18 cellular contexts compared by ENCODE assay signal in the genomic region with DNA sequence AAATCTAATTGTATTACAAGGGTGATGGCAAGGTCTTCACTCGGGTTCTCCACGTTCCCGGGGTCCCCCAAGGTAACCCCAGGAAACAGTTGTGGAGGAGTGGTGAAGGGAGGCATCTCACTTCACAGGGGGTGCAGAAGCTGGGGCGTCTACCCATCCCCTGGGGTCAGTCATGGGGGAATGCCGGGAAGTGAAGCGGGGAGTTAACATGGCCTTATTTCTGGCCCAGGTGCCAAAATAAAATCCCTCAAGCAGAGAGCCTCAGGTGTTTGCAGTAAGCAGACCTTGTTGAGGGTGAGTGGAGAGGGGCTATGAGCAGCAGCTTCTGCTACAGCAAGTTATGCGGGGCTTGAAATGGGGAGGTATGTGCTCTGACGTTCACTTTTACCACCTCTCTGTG. TPM values are rescaled to one million over a fixed set of nuclear protein-coding genes. Genes with fewer than 3 reads are reported as not detected.
"Had no signal": no experiment of that assay in that cellular context is flagged by ENCODE, and none has a peak within 500 bp of the region (broad histone marks: within the 10 kb centered on the region; RNA-seq: fewer than 3 reads in every experiment).

No MANE protein-coding gene starts in this region.

- H3K9me3 ChIP-seq: left ventricle myocardium inferior, right atrium auricular region had no signal

- H3K27ac Mint-ChIP-seq: activated CD4-positive, alpha-beta memory T cell treated with anti-CD3 and anti-CD28 coated beads, Interleukin-2, amount 10 ng/mL, durations not matched to agents 7 days and 5 days; natural killer cell had no signal

- H3K27ac ChIP-seq: cardiac muscle cell, coronary artery, left ventricle myocardium inferior, right atrium auricular region, skin epidermis had no signal

- H3K36me3 ChIP-seq: cardiac muscle cell, left ventricle myocardium inferior, right atrium auricular region had no signal

- H3K36me3 Mint-ChIP-seq: natural killer cell had no signal

- H3K4me3 Mint-ChIP-seq: activated CD4-positive, alpha-beta memory T cell treated with anti-CD3 and anti-CD28 coated beads, Interleukin-2, amount 10 ng/mL, durations not matched to agents 7 days and 5 days; activated naive CD4-positive, alpha-beta T cell treated with anti-CD3 and anti-CD28 coated beads for 36 hours; natural killer cell had no signal

- H3K27me3 ChIP-seq: cardiac muscle cell, right atrium auricular region had no signal

- H3K4me3 ChIP-seq: cardiac muscle cell, coronary artery, left ventricle myocardium inferior, right atrium auricular region, skin epidermis had no signal

- DNase-seq: activated CD4-positive, alpha-beta memory T cell treated with anti-CD3 and anti-CD28 coated beads, Interleukin-2, amount 10 ng/mL, durations not matched to agents 7 days and 5 days; activated CD4-positive, CD25-positive, alpha-beta regulatory T cell treated with anti-CD3 and anti-CD28 coated beads, Interleukin-2, amount 50 U/mL, for 72 hours; activated CD8-positive, alpha-beta memory T cell treated with anti-CD3 and anti-CD28 coated beads, Interleukin-2, amount 50 U/mL, for 48 hours; activated naive CD4-positive, alpha-beta T cell treated with anti-CD3 and anti-CD28 coated beads for 36 hours; effector CD4-positive, alpha-beta T cell; foreskin fibroblast; hypothalamus; left ventricle myocardium inferior; natural killer cell; stimulated activated CD4-positive, alpha-beta T cell treated with anti-CD3 and anti-CD28 coated beads, Interleukin-15, amount 100 ng/mL, for 24 hours; stimulated activated CD4-positive, alpha-beta T cell treated with anti-CD3 and anti-CD28 coated beads, Interleukin-4, amount 100 ng/mL, for 24 hours; stimulated activated naive CD4-positive, alpha-beta T cell treated with Interleukin-2 at 50 U/mL for 16 hours; SW 1271 had no signal

- H3K4me1 ChIP-seq: left ventricle myocardium inferior, right atrium auricular region had no signal

- ATAC-seq: natural killer cell had no signal

- H3K9me3 Mint-ChIP-seq: activated CD4-positive, alpha-beta memory T cell treated with anti-CD3 and anti-CD28 coated beads, Interleukin-2, amount 10 ng/mL, durations not matched to agents 7 days and 5 days; activated naive CD4-positive, alpha-beta T cell treated with anti-CD3 and anti-CD28 coated beads for 36 hours; natural killer cell had no signal

RNA-seq across cellular contexts. Expression of gene ATP2C2, which starts 9.0 kb away (rescaled TPM):
- total RNA-seq: activated CD4-positive, alpha-beta memory T cell treated with anti-CD3 and anti-CD28 coated beads, Interleukin-2, amount 10 ng/mL, durations not matched to agents 7 days and 5 days; activated naive CD4-positive, alpha-beta T cell treated with anti-CD3 and anti-CD28 coated beads for 36 hours; cardiac muscle cell; left ventricle myocardium inferior; mononuclear cell; natural killer cell; right atrium auricular region had no signal
